ENCODE assay signal across 21 cellular contexts in genomic region chr17:4475001-4475400, GRCh38. TPM values are rescaled to one million over a fixed set of nuclear protein-coding genes. Genes with fewer than 3 reads are reported as not detected.
DNase-seq lines count a peak whose midpoint lies in the region; ATAC-seq and TF ChIP-seq lines count a peak whose summit lies in the region.
"Had no signal": no experiment of that assay in that cellular context is flagged by ENCODE, and none has a peak within 500 bp of the region (broad histone marks: within the 10 kb centered on the region; RNA-seq: fewer than 3 reads in every experiment).

No MANE protein-coding gene starts in this region.

- H2BK120ac ChIP-seq in H9 (ENCODE audit: low read depth, low read length, poor library complexity, severe bottlenecking) (no peak overlapping the region), neuronal stem cell (ENCODE audit: low read depth, low read length) (no peak overlapping the region)

- H4K5ac ChIP-seq in H9 (ENCODE audit: insufficient read length, low read depth, low read length) = no peak overlapping the region

- H2BK15ac ChIP-seq in H9 (ENCODE audit: low read depth, low read length) (no peak overlapping the region), neuronal stem cell (ENCODE audit: low read length) (peak overlapping the region; percentile 100)

- H3K4me2 ChIP-seq in H9 (ENCODE audit: insufficient read depth, insufficient read length, low read length) (no peak overlapping the region), neuronal stem cell (ENCODE audit: insufficient read depth, low read length, poor library complexity, severe bottlenecking) (no peak overlapping the region)
- H3K4me2 ChIP-seq: KMS-11 had no signal

- H3K14ac ChIP-seq in H9 (ENCODE audit: insufficient read depth, low read length) (no peak overlapping the region), neuronal stem cell (ENCODE audit: low read length) (no peak overlapping the region)

- H3K9me3 ChIP-seq in H9 (ENCODE audit: control insufficient read depth, low read depth, low read length) = no peaks in the 10 kb centered on the region
- H3K9me3 ChIP-seq in neuronal stem cell (replicated peaks in 1 of 2; ENCODE audit: control insufficient read depth in 2 of 2, insufficient read depth in 1 of 2, low read depth in 1 of 2, low read length in 2 of 2) = no peaks in the 10 kb centered on the region

- H3K4me1 ChIP-seq in H9 (ENCODE audit: insufficient read depth, low read length) = no peaks in the 10 kb centered on the region
- peaks cover 0 to 12% of the 10 kb centered on the region in 2 donors for H3K4me1 ChIP-seq in neuronal stem cell (ENCODE audit: control insufficient read depth in 2 of 2, insufficient read depth in 1 of 2, low read depth in 1 of 2, low read length in 2 of 2)

- H3K23ac ChIP-seq in H9 (ENCODE audit: insufficient read length, low read depth, low read length) (no peak overlapping the region), neuronal stem cell (ENCODE audit: low read depth, low read length, poor library complexity) (no peak overlapping the region)

- H3K9ac ChIP-seq in H9 (ENCODE audit: extremely low read depth, insufficient read length, low read length) = no peak overlapping the region
- H3K9ac ChIP-seq in neuronal stem cell (ENCODE audit: low read depth, low read length, poor library complexity) = no peak overlapping the region
- H3K9ac ChIP-seq: KMS-11 had no signal

- no peak for TF ChIP-seq CTCF in Calu3 (IDR thresholded peaks at IDR 0.05; ENCODE audit: unreplicated experiment)
- no peak for TF ChIP-seq CTCF in H9 (conservative IDR thresholded peaks at IDR 0.05)
- TF ChIP-seq CTCF in brain (conservative IDR thresholded peaks at IDR 0.05) = no peak

- CTCF ChIA-PET in Calu3 (lab: Charles Lee) = no interaction called here

- H3K79me2 ChIP-seq in H9 (ENCODE audit: insufficient read depth, low read length) = no peaks in the 10 kb centered on the region

- no peak overlapping the region for H3T11ph ChIP-seq in H9 (ENCODE audit: low read length)

- no peaks in the 10 kb centered on the region for H4K20me1 ChIP-seq in H9 (ENCODE audit: control insufficient read depth, insufficient read depth, insufficient read length)

- H3K36me3 Mint-ChIP-seq in Calu3 (ENCODE audit: insufficient read depth, unreplicated experiment) (peaks cover 8% of the 10 kb centered on the region), H9 (ENCODE audit: insufficient read depth in 1 of 3, low read depth in 3 of 3) (no peaks in the 10 kb centered on the region), brain (no peaks in the 10 kb centered on the region)

- H2BK12ac ChIP-seq in H9 (ENCODE audit: insufficient read length, low read depth, low read length) (no peak overlapping the region), neuronal stem cell (ENCODE audit: low read length) (peak overlapping the region; percentile 67)

- H3K9me3 Mint-ChIP-seq in Calu3 (ENCODE audit: low read depth, unreplicated experiment) = no peaks in the 10 kb centered on the region
- no peaks in the 10 kb centered on the region for H3K9me3 Mint-ChIP-seq in H9
- peaks cover 0 to 4% (median 0%) of the 10 kb centered on the region in 5 experiments for H3K9me3 Mint-ChIP-seq in brain
- H3K9me3 Mint-ChIP-seq: CD4-positive, alpha-beta T cell had no signal

- H3K4me3 ChIP-seq in neuronal stem cell (ENCODE audit: low read length in 2 of 2) = no peak overlapping the region

- H3K23me2 ChIP-seq in H9 (ENCODE audit: insufficient read length, low read depth, low read length, poor library complexity, severe bottlenecking) = no peaks in the 10 kb centered on the region

- H3K79me1 ChIP-seq in H9 (ENCODE audit: insufficient read depth, low read depth, low read length, poor library complexity, severe bottlenecking) (no peaks in the 10 kb centered on the region), neuronal stem cell (ENCODE audit: low read depth, low read length) (no peaks in the 10 kb centered on the region)

- no CpG with 5 or more reads among the region's 9 CpGs for WGBS in H9 (ENCODE audit: extremely low coverage, insufficient read length, low lambda C conversion rate)
- WGBS in neuronal stem cell (ENCODE audit: extremely low coverage in 2 of 2, insufficient read length in 2 of 2, insufficient replicate concordance in 1 of 2), 2 donors = no CpG with 5 or more reads among the region's 9 CpGs

- H3K27me3 ChIP-seq in H9 (ENCODE audit: insufficient read depth, low read length) (no peaks in the 10 kb centered on the region), neuronal stem cell (ENCODE audit: control insufficient read depth in 3 of 3, insufficient read depth in 3 of 3, low read depth in 1 of 3, low read length in 3 of 3) (peaks cover 0 to 39% (median 0%) of the 10 kb centered on the region in 3 experiments)

- H3K27ac Mint-ChIP-seq in Calu3 (ENCODE audit: unreplicated experiment) (peak overlapping the region; percentile 67), H9 (peak overlapping the region in 2 of 3 experiments; percentile 1 to 71; a peak in 4 of 7 replicates), brain (peak overlapping the region in 4 of 5 experiments; percentile 0 to 44 (median 20))
- H3K27ac Mint-ChIP-seq: CD4-positive, alpha-beta T cell had no signal

- ATAC-seq in HG03469 (IDR thresholded peaks at IDR 0.05; ENCODE audit: unreplicated experiment) = no peak
- ATAC-seq: Panc1 had no signal

- no peak overlapping the region for H3K18ac ChIP-seq in H9 (ENCODE audit: insufficient read length, low read depth, low read length)
- H3K18ac ChIP-seq in neuronal stem cell (ENCODE audit: low read length) = peak overlapping the region; percentile 20

- H2AK5ac ChIP-seq in H9 (ENCODE audit: insufficient read length, low read length) (no peak overlapping the region), neuronal stem cell (ENCODE audit: low read depth, low read length) (peak overlapping the region; percentile 68)

- H3K27ac ChIP-seq in H9 (ENCODE audit: insufficient read length, low read depth, low read length) (no peak overlapping the region), neuronal stem cell (replicated peaks; ENCODE audit: low read length) (no peak overlapping the region)
- H3K27ac ChIP-seq: KMS-11 had no signal

- H3K56ac ChIP-seq in H9 (ENCODE audit: insufficient read length, low read depth, low read length) = no peak overlapping the region

- no peaks in the 10 kb centered on the region for H3K36me3 ChIP-seq in neuronal stem cell (replicated peaks in 1 of 2; ENCODE audit: control insufficient read depth in 2 of 2, insufficient read depth in 2 of 2, low read length in 2 of 2)

- intact Hi-C loops in Calu3 (cut with micrococcal nuclease; ENCODE audit: unreplicated experiment) = no loop called here

- H2AFZ ChIP-seq in H9 (ENCODE audit: low read length) = no peak overlapping the region
- no peak overlapping the region for H2AFZ ChIP-seq in neuronal stem cell (ENCODE audit: low read length)

- no peaks in the 10 kb centered on the region for H3K27me3 Mint-ChIP-seq in Calu3 (ENCODE audit: unreplicated experiment)
- H3K27me3 Mint-ChIP-seq in H9 (ENCODE audit: low read depth) = peaks cover 3% of the 10 kb centered on the region
- H3K27me3 Mint-ChIP-seq in brain = peaks cover 4% of the 10 kb centered on the region
- H3K27me3 Mint-ChIP-seq: CD4-positive, alpha-beta T cell had no signal

- no peak for DNase-seq in Calu3
- no peak for DNase-seq in H9
- no peak for DNase-seq in neuronal stem cell (ENCODE audit: low spot score)
- DNase-seq in foreskin melanocyte = no peak
- no peak for DNase-seq in SHP77 (lab: John Stamatoyannopoulos, UW)
- no peak for DNase-seq in amygdala (lab: John Stamatoyannopoulos, UW)
- DNase-seq: AML-193; CD4-positive, alpha-beta T cell; DMS79 treated with DMSO at 0.1 percent for 48 hours; NCI-H1105 treated with DMSO at 0.1 percent for 48 hours; NCI-H187 treated with DMSO at 0.1 percent for 48 hours; NCI-H2171 treated with DMSO at 0.1 percent for 48 hours; NCI-H510A; NCI-H82; SHP77 treated with DMSO at 0.1 percent for 48 hours had no signal

- H2BK5ac ChIP-seq in H9 (ENCODE audit: insufficient read length, low read length) (no peak overlapping the region), neuronal stem cell (ENCODE audit: low read length) (no peak overlapping the region)

- H4K91ac ChIP-seq in H9 (ENCODE audit: insufficient read length, low read depth, low read length) = no peak overlapping the region
- H4K91ac ChIP-seq in neuronal stem cell (ENCODE audit: low read depth, low read length, poor library complexity) = no peak overlapping the region

- H3K4ac ChIP-seq in H9 (ENCODE audit: low read depth, low read length) (no peak overlapping the region), neuronal stem cell (ENCODE audit: low read length) (no peak overlapping the region)

- H3K4me3 Mint-ChIP-seq in Calu3 (ENCODE audit: low read depth, unreplicated experiment) (no peak overlapping the region), H9 (no peak overlapping the region), brain (no peak overlapping the region)
- H3K4me3 Mint-ChIP-seq: CD4-positive, alpha-beta T cell had no signal

- BruUV-seq in Calu3 (replicated peaks; lab: Mats Ljungman, UMichigan) = no TSS peak

- no peak overlapping the region for H2BK20ac ChIP-seq in H9 (ENCODE audit: low read depth, low read length, poor library complexity, severe bottlenecking)

- H3K4me1 Mint-ChIP-seq in Calu3 (ENCODE audit: low read depth, unreplicated experiment) (peaks cover 30% of the 10 kb centered on the region), H9 (peaks cover 9 to 16% of the 10 kb centered on the region in 2 experiments; a peak in 3 of 4 replicates), brain (peaks cover 24% of the 10 kb centered on the region)

- H4K8ac ChIP-seq in H9 (replicated peaks; ENCODE audit: insufficient read length, low read depth, low read length) = no peak overlapping the region
- no peak overlapping the region for H4K8ac ChIP-seq in neuronal stem cell (ENCODE audit: low read depth, low read length)

RNA-seq across cellular contexts. Expression of gene SPNS2, which starts 23.7 kb away (rescaled TPM):
- 63.4 and 104 TPM in 2 replicates for total RNA-seq in Calu3 (2022)
- total RNA-seq in H9 (2021) = 0.33 and 0.77 TPM in 2 replicates
- polyA plus RNA-seq in brain (ENCODE audit: insufficient read depth, low read depth, low replicate concordance) = 17.9 TPM
- polyA plus RNA-seq in neuronal stem cell (2013, experiment 1 of 2) = 0.54 TPM
- 0.58 TPM for polyA plus RNA-seq in neuronal stem cell (2013, experiment 2 of 2)
- total RNA-seq: A673, HepG2 had no signal

RNA-seq across cellular contexts. Expression of gene SPNS3, which starts 41.3 kb away (rescaled TPM):
- 1.4 and 2.1 TPM in 2 replicates for total RNA-seq in Calu3 (2022)
- total RNA-seq in H9 (2021) = not detected in 2 replicates
- polyA plus RNA-seq in brain (ENCODE audit: insufficient read depth, low read depth, low replicate concordance) = 0.41 TPM
- 0.03 TPM for polyA plus RNA-seq in neuronal stem cell (2013, experiment 1 of 2)
- polyA plus RNA-seq in neuronal stem cell (2013, experiment 2 of 2) = not detected
- total RNA-seq: A673, HepG2 had no signal
- polyA plus RNA-seq: HepG2 had no signal

Comparison
In these comparisons a context has a peak if more than half of its experiments do, and no peak if none do; other contexts are left out.
1. RNA of gene SPNS2, which starts 23.7 kb away (total RNA-seq): 63.4 to 104 TPM in Calu3; 0.33 to 0.77 TPM in H9; every median in the first group is over 10 times any median in the second.
2. Peak in every context shown above with its lines, with median percentiles within 50 percentile points of each other: H3K27ac Mint-ChIP-seq.